In genomic region chr10:127715782-127716378, GRCh38 we compare ENCODE assay signal across 10 cellular contexts. TPM values are rescaled to one million over a fixed set of nuclear protein-coding genes. Genes with fewer than 3 reads are reported as not detected.
DNase-seq lines count a peak whose midpoint lies in the region; ATAC-seq, FAIRE-seq and TF ChIP-seq lines count a peak whose summit lies in the region.
"Had no signal": no experiment of that assay in that cellular context is flagged by ENCODE, and none has a peak within 500 bp of the region (broad histone marks: within the 10 kb centered on the region; RNA-seq: fewer than 3 reads in every experiment).

No MANE protein-coding gene starts in this region.

- no peaks in the 10 kb centered on the region for H3K9me2 ChIP-seq in hepatocyte (replicated peaks; ENCODE audit: insufficient read depth)

- H3K4me2 ChIP-seq in hepatocyte: no peak overlapping the region

- H3K79me2 ChIP-seq in hepatocyte: no peaks in the 10 kb centered on the region

- TF ChIP-seq POLR2A in heart left ventricle (IDR thresholded peaks at IDR 0.05): no peak

- no peak overlapping the region for H2AFZ ChIP-seq in hepatocyte

- H3K4me1 ChIP-seq in heart left ventricle (no peaks in the 10 kb centered on the region), right atrium auricular region (no peaks in the 10 kb centered on the region), hepatocyte (ENCODE audit: insufficient read depth) (no peaks in the 10 kb centered on the region)

- WGBS in heart left ventricle, 4 donors: 45 to 82% (median 53%) methylated on average over 3 of the region's 3 CpGs
- 80% methylated on average over 3 of the region's 3 CpGs for WGBS in hepatocyte (ENCODE audit: low lambda C conversion rate, missing lambda C conversion rate)

- H4K20me1 ChIP-seq in hepatocyte (ENCODE audit: insufficient read depth, poor library complexity, severe bottlenecking): no peaks in the 10 kb centered on the region

- intact Hi-C loops in heart left ventricle (cut with DNase I): loop anchor here (1.0 to 10.0 kb wide), 12 partner anchors 99 to 439 kb away; no protein-coding TSS in a partner anchor

- H3K9me3 ChIP-seq in heart left ventricle: no peaks in the 10 kb centered on the region
- no peaks in the 10 kb centered on the region for H3K9me3 ChIP-seq in right atrium auricular region
- H3K9me3 ChIP-seq in hepatocyte (ENCODE audit: low read depth): no peaks in the 10 kb centered on the region
- H3K9me3 ChIP-seq: thoracic aorta had no signal

- FAIRE-seq in urothelium cell line (lab: Jason Lieb, UNC): no peak

- H3K27ac ChIP-seq in heart left ventricle: no peak overlapping the region
- no peak overlapping the region for H3K27ac ChIP-seq in right atrium auricular region
- no peak overlapping the region for H3K27ac ChIP-seq in hepatocyte
- H3K27ac ChIP-seq: thoracic aorta had no signal

- H3K27me3 ChIP-seq in heart left ventricle (peaks cover 0 to 11% (median 0%) of the 10 kb centered on the region in 9 donors), right atrium auricular region (no peaks in the 10 kb centered on the region), hepatocyte (no peaks in the 10 kb centered on the region), H7 (ENCODE audit: control insufficient read depth, insufficient read depth, low read length) (no peaks in the 10 kb centered on the region)

- DNase-seq in heart left ventricle: no peak
- no peak for DNase-seq in right atrium auricular region (ENCODE audit: low spot score)
- peak; percentile 49 for DNase-seq in RKO (ENCODE audit: low spot score)
- DNase-seq in hepatocyte (ENCODE audit: low spot score): no peak
- DNase-seq in urothelium cell line (ENCODE audit: low spot score): peak; percentile 19
- no peak for DNase-seq in stimulated activated naive CD4-positive, alpha-beta T cell treated with Interleukin-2 at 50 U/mL for 16 hours (lab: John Stamatoyannopoulos, UW)
- no peak for DNase-seq in activated naive CD4-positive, alpha-beta T cell treated with Interleukin-2 at 50 U/mL for 16 hours
- DNase-seq in H7: no peak
- DNase-seq: activated T-cell treated with anti-CD3 and anti-CD28 coated beads, Interleukin-2, amount 50 U/mL, for 48 hours had no signal

- TF ChIP-seq CTCF in heart left ventricle (IDR thresholded peaks at IDR 0.05): peak in 11 of 12 donors; percentile 17 to 67 (median 51)
- TF ChIP-seq CTCF in right atrium auricular region (IDR thresholded peaks at IDR 0.05): peak in 1 of 2 donors; percentile 58
- TF ChIP-seq CTCF in hepatocyte (IDR thresholded peaks at IDR 0.05; ENCODE audit: poor library complexity): peak; percentile 67

- H3K4me3 ChIP-seq in heart left ventricle: no peak overlapping the region
- no peak overlapping the region for H3K4me3 ChIP-seq in right atrium auricular region
- no peak overlapping the region for H3K4me3 ChIP-seq in hepatocyte
- H3K4me3 ChIP-seq in H7 (ENCODE audit: insufficient read depth, low read depth, low read length): no peak overlapping the region
- H3K4me3 ChIP-seq: thoracic aorta had no signal

- ATAC-seq in heart left ventricle: no peak

- H3K36me3 ChIP-seq in heart left ventricle (no peaks in the 10 kb centered on the region), right atrium auricular region (no peaks in the 10 kb centered on the region), hepatocyte (replicated peaks; ENCODE audit: insufficient read depth, low read depth) (no peaks in the 10 kb centered on the region), H7 (replicated peaks; ENCODE audit: control insufficient read depth, insufficient read depth, low read length) (no peaks in the 10 kb centered on the region)
- H3K36me3 ChIP-seq: thoracic aorta had no signal

RNA-seq across cellular contexts. Expression of gene FOXI2, which starts 21.1 kb away (rescaled TPM):
- total RNA-seq in heart left ventricle (under 1 TPM in 7 of 9 donors, not detected in 2; 0.14 to 0.61 (median 0.28) TPM), right atrium auricular region (not detected), hepatocyte (not detected in 2 replicates)
- polyA plus RNA-seq in heart left ventricle (under 1 TPM in 1 of 2 donors, not detected in 1; 0.30 TPM), hepatocyte (not detected in 2 replicates)
- total RNA-seq in H7 (2014; rRNA removed; shearing (Covaris generic)): 0.35 and 1.2 TPM in 2 replicates

Comparison
In these comparisons a context has a peak if more than half of its experiments do, and no peak if none do; other contexts are left out.
1. DNase-seq: peak in RKO (single experiment) and urothelium cell line (single experiment); none in heart left ventricle (0 of 5), right atrium auricular region (single experiment), hepatocyte (single experiment), stimulated activated naive CD4-positive, alpha-beta T cell treated with Interleukin-2 at 50 U/mL for 16 hours (single experiment), activated naive CD4-positive, alpha-beta T cell treated with Interleukin-2 at 50 U/mL for 16 hours (single experiment) and H7 (single experiment).